8 cellular contexts compared by ENCODE assay signal in the genomic region with DNA sequence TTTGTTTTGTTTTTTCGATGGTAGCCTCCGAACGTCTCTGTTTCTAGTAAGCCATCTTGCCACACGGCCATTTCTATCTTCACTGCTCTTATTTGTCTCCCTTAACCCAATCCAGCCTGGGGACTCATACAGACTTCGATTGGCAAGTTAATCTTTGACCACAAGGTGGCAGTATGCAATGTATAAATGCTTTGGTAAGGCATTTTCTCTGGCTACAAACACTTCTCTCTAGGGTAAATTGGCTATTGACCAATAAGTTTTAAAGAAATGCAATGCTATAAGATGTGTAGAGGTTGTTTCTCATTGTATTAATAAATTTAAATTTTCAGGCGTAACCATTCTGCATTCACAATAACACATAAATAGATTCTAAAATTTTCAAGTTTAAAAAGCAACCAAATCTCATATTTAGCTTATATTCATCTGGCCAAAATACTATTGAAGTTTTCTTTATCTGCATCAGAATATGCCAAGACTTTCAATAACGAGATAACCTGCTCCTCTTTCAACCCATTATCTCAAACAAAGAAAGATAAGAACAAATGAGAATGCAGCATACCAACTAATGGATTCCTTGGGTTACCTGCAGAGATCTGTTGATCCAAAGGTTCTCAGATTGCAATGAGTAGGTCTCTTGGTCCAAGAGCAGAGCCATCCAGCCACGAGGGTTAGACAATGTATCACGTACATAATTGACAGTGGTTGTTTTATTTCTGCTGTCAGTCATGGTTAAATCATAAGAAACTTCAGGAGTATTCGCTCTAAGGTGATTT.
DNase-seq lines count a peak whose midpoint lies in the region; ATAC-seq, FAIRE-seq and TF ChIP-seq lines count a peak whose summit lies in the region.

No MANE protein-coding gene starts in this region.

- TF ChIP-seq POLR2A in adrenal gland (IDR thresholded peaks at IDR 0.05): no peak

- peak; percentile 41 for FAIRE-seq in islet of Langerhans (lab: Jason Lieb, UNC)

- peak; percentile 83 for ATAC-seq in HG02885 (IDR thresholded peaks at IDR 0.05; ENCODE audit: poor library complexity, unreplicated experiment)
- peak; percentile 67 for ATAC-seq in upper lobe of right lung

- H3K4me3 ChIP-seq in GM12865 (ENCODE audit: low read depth, low read length) (no peak overlapping the region), adrenal gland (no peak overlapping the region), upper lobe of right lung (no peak overlapping the region)

- H3K9me3 ChIP-seq in adrenal gland (replicated peaks in 1 of 3): no peaks in the 10 kb centered on the region
- no peaks in the 10 kb centered on the region for H3K9me3 ChIP-seq in upper lobe of right lung

- WGBS in adrenal gland, 4 donors: 26 to 32% (median 28%) methylated on average over 10 of the region's 10 CpGs

- peaks cover 3% of the 10 kb centered on the region for H3K27me3 ChIP-seq in adrenal gland
- H3K27me3 ChIP-seq in upper lobe of right lung: no peaks in the 10 kb centered on the region

- H3K4me1 ChIP-seq in adrenal gland (replicated peaks in 1 of 2) (no peaks in the 10 kb centered on the region), upper lobe of right lung (no peaks in the 10 kb centered on the region)

- DNase-seq in Ammon's horn (ENCODE audit: low spot score) (peak; percentile 54), GM12865 (ENCODE audit: low read depth) (peak; percentile 82), NCI-H345 treated with DMSO at 0.1 percent for 48 hours (lab: John Stamatoyannopoulos, UW; ENCODE audit: unreplicated experiment) (peak; percentile 29), adrenal gland (peak in 5 of 7 donors; percentile 14 to 61 (median 35)), upper lobe of right lung (no peak), activated gamma-delta T cell (lab: John Stamatoyannopoulos, UW) (no peak)

- H3K27ac ChIP-seq in adrenal gland (no peak overlapping the region), upper lobe of right lung (no peak overlapping the region)

- H3K36me3 ChIP-seq in adrenal gland (replicated peaks in 1 of 2): no peaks in the 10 kb centered on the region
- H3K36me3 ChIP-seq in upper lobe of right lung: no peaks in the 10 kb centered on the region

- TF ChIP-seq CTCF in GM12865 (IDR thresholded peaks at IDR 0.05; ENCODE audit: insufficient read depth, low read depth, low read length, missing control alignments) (peak; percentile 48), adrenal gland (IDR thresholded peaks at IDR 0.05) (peak; percentile 32 to 67 (median 52)), upper lobe of right lung (IDR thresholded peaks at IDR 0.05) (peak; percentile 79)

- intact Hi-C loops in adrenal gland (cut with DNase I): loop anchor here (5.0 to 10.0 kb wide), 2 partner anchors 167 to 169 kb away; no protein-coding TSS in a partner anchor
- intact Hi-C loops in upper lobe of right lung (cut with DNase I): no loop called here

Comparison
In these comparisons a context has a peak if more than half of its experiments do, and no peak if none do; other contexts are left out.
1. DNase-seq: peak in Ammon's horn (single experiment), GM12865 (single experiment), NCI-H345 treated with DMSO at 0.1 percent for 48 hours (single experiment) and adrenal gland (5 of 7); none in upper lobe of right lung (single experiment) and activated gamma-delta T cell (single experiment).
2. Peak in every context shown above with its lines, with median percentiles within 50 percentile points of each other: CTCF ChIP-seq.